Comparison of ENCODE assay signal across 10 cellular contexts in genomic region chr22:50292643-50293440, GRCh38. TPM values are rescaled to one million over a fixed set of nuclear protein-coding genes. Genes with fewer than 3 reads are reported as not detected.
DNase-seq lines count a peak whose midpoint lies in the region; ATAC-seq and TF ChIP-seq lines count a peak whose summit lies in the region.
"Had no signal": no experiment of that assay in that cellular context is flagged by ENCODE, and none has a peak within 500 bp of the region (broad histone marks: within the 10 kb centered on the region; RNA-seq: fewer than 3 reads in every experiment).

No MANE protein-coding gene starts in this region.

- H3K9ac ChIP-seq in subcutaneous abdominal adipose tissue (ENCODE audit: low read length in 5 of 5), result peak overlapping the region in 3 of 5 donors; percentile 40 to 73 (median 64)

- TF ChIP-seq CTCF in adrenal gland (IDR thresholded peaks at IDR 0.05), result no peak
- TF ChIP-seq CTCF in kidney epithelial cell (IDR thresholded peaks at IDR 0.05; ENCODE audit: insufficient read depth, low read length, poor library complexity, severe bottlenecking), result no peak

- intact Hi-C loops in adrenal gland (cut with DNase I), result no loop called here

- no peak for ATAC-seq in HG03439 (IDR thresholded peaks at IDR 0.05; ENCODE audit: unreplicated experiment)

- WGBS in adrenal gland, 4 donors, result 50 to 83% (median 56%) methylated on average over 10 to 29 of the region's 29 CpGs

- peak; percentile 67 for DNase-seq in HK-2 (ENCODE audit: unreplicated experiment)
- DNase-seq in adrenal gland, result no peak
- DNase-seq in kidney epithelial cell (ENCODE audit: low read depth), result no peak
- DNase-seq in midbrain (lab: John Stamatoyannopoulos, UW), result no peak
- DNase-seq in iPS-NIHi11 (ENCODE audit: low spot score), result no peak
- DNase-seq in NCI-H2029 treated with DMSO at 0.1 percent for 48 hours (lab: John Stamatoyannopoulos, UW), result no peak
- DNase-seq: NCI-H748 treated with DMSO at 0.1 percent for 48 hours; stimulated activated CD4-positive, alpha-beta T cell treated with anti-CD3 and anti-CD28 coated beads, Interleukin-1b, Interleukin-23, amount 100 ng/mL, for 48 hours had no signal

- TF ChIP-seq POLR2A in adrenal gland (IDR thresholded peaks at IDR 0.05), result no peak

- peaks cover 39 to 48% of the 10 kb centered on the region in 2 donors for H3K4me1 ChIP-seq in adrenal gland (replicated peaks in 1 of 2)
- H3K4me1 ChIP-seq in subcutaneous abdominal adipose tissue (ENCODE audit: control insufficient read depth in 5 of 5, insufficient read depth in 5 of 5, low read length in 5 of 5), result peaks cover 2 to 49% (median 40%) of the 10 kb centered on the region in 5 donors

- H3K9me3 ChIP-seq in adrenal gland (replicated peaks in 1 of 3) (no peaks in the 10 kb centered on the region), subcutaneous abdominal adipose tissue (ENCODE audit: control insufficient read depth in 5 of 5, low read length in 5 of 5) (no peaks in the 10 kb centered on the region)

- H3K27me3 ChIP-seq in adrenal gland (no peaks in the 10 kb centered on the region), kidney epithelial cell (ENCODE audit: control insufficient read depth, insufficient read depth, low read length) (no peaks in the 10 kb centered on the region), subcutaneous abdominal adipose tissue (ENCODE audit: control insufficient read depth in 5 of 5, insufficient read depth in 4 of 5, low read length in 5 of 5) (no peaks in the 10 kb centered on the region)

- peak overlapping the region in 1 of 4 donors; percentile 19 for H3K4me3 ChIP-seq in adrenal gland
- H3K4me3 ChIP-seq in kidney epithelial cell (ENCODE audit: low read depth, low read length), result peak overlapping the region; percentile 1
- H3K4me3 ChIP-seq in subcutaneous abdominal adipose tissue (ENCODE audit: low read depth in 1 of 5, low read length in 5 of 5), result peak overlapping the region in 3 of 5 donors; percentile 17 to 58 (median 54)

- H3K36me3 ChIP-seq in adrenal gland (replicated peaks in 1 of 2) (peaks cover 0 to 28% of the 10 kb centered on the region in 2 donors), kidney epithelial cell (ENCODE audit: control insufficient read depth, insufficient read depth, low read length) (peaks cover 2% of the 10 kb centered on the region), subcutaneous abdominal adipose tissue (ENCODE audit: control insufficient read depth in 5 of 5, insufficient read depth in 5 of 5, low read length in 5 of 5) (peaks cover 0 to 38% (median 31%) of the 10 kb centered on the region in 5 donors)

- H3K27ac ChIP-seq in adrenal gland (peak overlapping the region in 4 of 5 donors; percentile 37 to 91 (median 59)), subcutaneous abdominal adipose tissue (ENCODE audit: low read depth, low read length) (peak overlapping the region; percentile 86)

RNA-seq across cellular contexts. Expression of gene PLXNB2, which starts 14.6 kb away (rescaled TPM):
- total RNA-seq in adrenal gland (100 to 1,000 TPM; 118 to 412 (median 329) TPM), kidney epithelial cell (251 and 302 TPM in 2 replicates)
- polyA plus RNA-seq in adrenal gland, result 100 to 1,000 TPM in 2 of 3 donors, 10 to 100 TPM in 1; 38.1 to 431 (median 268) TPM

RNA-seq across cellular contexts. Expression of gene MAPK11, which starts 22.7 kb away (rescaled TPM):
- total RNA-seq in adrenal gland (1 to 10 TPM; 4.7 to 9.3 (median 6.7) TPM), kidney epithelial cell (11.9 and 12.9 TPM in 2 replicates)
- 10 to 100 TPM in 2 of 3 donors, 1 to 10 TPM in 1; 2.0 to 29.5 (median 25.1) TPM for polyA plus RNA-seq in adrenal gland

RNA-seq across cellular contexts. Expression of gene MAPK12, which starts 31.4 kb away (rescaled TPM):
- total RNA-seq in adrenal gland (1 to 10 TPM; 3.1 to 6.8 (median 5.4) TPM), kidney epithelial cell (25.5 and 27.3 TPM in 2 replicates)
- polyA plus RNA-seq in adrenal gland, result 10 to 100 TPM in 2 of 3 donors, 1 to 10 TPM in 1; 1.7 to 17.1 (median 13.9) TPM

RNA-seq across cellular contexts. Expression of gene DENND6B, which starts 34.0 kb away (rescaled TPM):
- 10 to 100 TPM in 2 of 8 donors, 1 to 10 TPM in 6; 4.5 to 16.9 (median 8.9) TPM for total RNA-seq in adrenal gland
- polyA plus RNA-seq in adrenal gland, result 10 to 100 TPM in 2 of 3 donors, 1 to 10 TPM in 1; 2.5 to 32.7 (median 21.7) TPM
- 4.5 TPM in 2 replicates for total RNA-seq in kidney epithelial cell

RNA-seq across cellular contexts. Expression of gene HDAC10, which starts 41.8 kb away (rescaled TPM):
- 10 to 100 TPM; 13.9 to 72.1 (median 41.5) TPM for total RNA-seq in adrenal gland
- polyA plus RNA-seq in adrenal gland, result 100 to 1,000 TPM in 1 of 3 donors, 10 to 100 TPM in 1, 1 to 10 TPM in 1; 2.0 to 179 (median 79.3) TPM
- total RNA-seq in kidney epithelial cell, result 21.1 and 34.8 TPM in 2 replicates
